ENCODE assay signal across 23 cellular contexts in the genomic region with DNA sequence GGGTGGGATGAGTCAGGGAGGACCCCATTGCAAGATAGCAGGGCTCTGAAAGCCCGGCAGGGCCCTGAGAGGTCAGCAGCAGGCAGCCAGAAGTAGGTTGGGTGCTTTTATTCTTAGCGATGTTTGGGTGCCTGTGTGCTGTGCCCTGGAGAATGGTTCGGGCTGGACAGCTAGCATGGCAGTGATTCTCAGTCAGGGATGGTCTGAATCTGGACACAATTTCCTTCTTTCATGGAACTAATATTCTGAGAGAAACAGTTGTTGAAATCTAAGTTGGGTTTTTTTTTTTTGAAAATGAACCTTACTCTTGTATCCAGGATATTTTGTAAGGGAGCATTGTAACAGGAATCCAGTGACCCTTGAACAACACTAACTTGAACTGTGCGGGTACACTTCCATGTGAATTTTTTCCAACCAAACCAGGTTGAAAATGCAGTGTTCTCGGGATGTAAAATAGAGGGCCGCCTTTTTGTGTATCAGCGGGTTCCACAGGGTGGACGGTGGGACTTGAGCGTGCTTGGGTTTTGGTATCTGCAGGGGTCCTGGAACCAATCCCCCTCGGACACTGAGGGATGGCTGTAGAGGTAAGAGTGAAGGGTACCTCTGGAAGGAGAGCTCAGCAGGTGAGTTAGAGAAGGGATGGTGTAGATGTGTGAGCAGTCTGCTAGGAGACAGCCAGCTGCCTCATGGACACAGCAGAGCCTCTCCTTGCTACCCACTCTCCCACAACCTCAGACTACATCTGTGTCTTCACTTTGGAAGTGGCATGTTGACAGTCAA. TPM values are rescaled to one million over a fixed set of nuclear protein-coding genes. Genes with fewer than 3 reads are reported as not detected.
DNase-seq lines count a peak whose midpoint lies in the region; ATAC-seq, FAIRE-seq and TF ChIP-seq lines count a peak whose summit lies in the region.
"Had no signal": no experiment of that assay in that cellular context is flagged by ENCODE, and none has a peak within 500 bp of the region (broad histone marks: within the 10 kb centered on the region; RNA-seq: fewer than 3 reads in every experiment).

No MANE protein-coding gene starts in this region.

- H3K4me1 Mint-ChIP-seq in stimulated activated naive CD8-positive, alpha-beta T cell treated with anti-CD3 and anti-CD28 coated beads, Interleukin-15, amount 100 ng/mL, for 72 hours: peaks cover 91% of the 10 kb centered on the region
- H3K4me1 Mint-ChIP-seq in progenitor cell of endocrine pancreas (ENCODE audit: low read depth): peaks cover 32% of the 10 kb centered on the region

- TF ChIP-seq RAD21 in HepG2 (CRISPR knock-in tag; IDR thresholded peaks at IDR 0.05): no peak

- no peak overlapping the region for H3K4me3 Mint-ChIP-seq in stimulated activated naive CD8-positive, alpha-beta T cell treated with anti-CD3 and anti-CD28 coated beads, Interleukin-15, amount 100 ng/mL, for 72 hours
- no peak overlapping the region for H3K4me3 Mint-ChIP-seq in progenitor cell of endocrine pancreas (ENCODE audit: low read depth)
- H3K4me3 Mint-ChIP-seq: natural killer cell treated with Interleukin-12 subunit alpha and Interleukin-12 subunit beta and Interleukin-15 and Interleukin-18, amount 100 ng/mL, for 72 hours; T-helper 2 cell treated with Interferon-gamma antibody and Interleukin-4, amounts not matched to agents 5 μg/mL and 100 μg/mL, for 36 hours had no signal

- H3K36me3 ChIP-seq in HepG2 (replicated peaks in 1 of 2; ENCODE audit: control insufficient read depth in 1 of 2, insufficient read depth in 2 of 2, low read length in 2 of 2) (peaks cover 0 to 2% of the 10 kb centered on the region in 2 experiments; a peak in 2 of 5 replicates), upper lobe of right lung (no peaks in the 10 kb centered on the region)
- H3K36me3 ChIP-seq: left lung, ovary, tibial nerve, WERI-Rb-1 had no signal

- H3K4me2 ChIP-seq in HepG2 (ENCODE audit: low read depth, low read length): peak overlapping the region; percentile 70

- peak; percentile 26 for ATAC-seq in stimulated activated naive CD8-positive, alpha-beta T cell treated with anti-CD3 and anti-CD28 coated beads, Interleukin-15, amount 100 ng/mL, for 72 hours
- ATAC-seq in stimulated activated naive CD8-positive, alpha-beta T cell treated with anti-CD3 and anti-CD28 coated beads, Interleukin-15, Interleukin-2, amounts not matched to agents 100 U/mL and 50 U/mL, for 24 hours: no peak
- ATAC-seq in HepG2: peak; percentile 78
- ATAC-seq in upper lobe of right lung: peak; percentile 14
- no peak for ATAC-seq in GM18520 (IDR thresholded peaks at IDR 0.05; ENCODE audit: unreplicated experiment)
- ATAC-seq: left lung had no signal

- 40% methylated on average over 10 of the region's 10 CpGs for WGBS in HepG2 (ENCODE audit: low lambda C conversion rate)

- peak; percentile 75 for FAIRE-seq in HepG2 (lab: Jason Lieb, UNC)

- H3K27ac ChIP-seq in dorsolateral prefrontal cortex: peak overlapping the region in 56 of 59 donors; percentile 9 to 95 (median 87)
- peak overlapping the region; percentile 68 for H3K27ac ChIP-seq in HepG2 (ENCODE audit: extremely low read length, insufficient read depth, low read length)
- no peak overlapping the region for H3K27ac ChIP-seq in upper lobe of right lung
- H3K27ac ChIP-seq: C4-2B, HL-60, left lung, ovary, tibial nerve, WERI-Rb-1 had no signal

- POLR2A ChIA-PET in HepG2 (lab: Yijun Ruan, JAX): interaction anchor here (0.9 to 1.4 kb wide), 2 partner anchors 16 to 17 kb away, joined by 3 to 5 read pairs; no protein-coding TSS in a partner anchor

- no peaks in the 10 kb centered on the region for H3K36me3 Mint-ChIP-seq in progenitor cell of endocrine pancreas (ENCODE audit: insufficient read depth)
- H3K36me3 Mint-ChIP-seq: natural killer cell treated with Interleukin-12 subunit alpha and Interleukin-12 subunit beta and Interleukin-15 and Interleukin-18, amount 100 ng/mL, for 72 hours had no signal

- CTCF ChIA-PET in HepG2 (lab: Yijun Ruan, JAX; ENCODE audit: low intra/inter-chr PET ratio, low total read pairs): no interaction called here

- in situ Hi-C loops in HepG2 (cut with HindIII; ENCODE audit: extremely low pct_ligation_motif_present, low pct_unique_long_range_greater_than_20kb): no loop called here

- H3K9ac ChIP-seq in HepG2 (ENCODE audit: insufficient read depth, low read depth, low read length): peak overlapping the region; percentile 34; the same call in 1 of the 2 replicates

- no peak for TF ChIP-seq EP300 in HepG2 (IDR thresholded peaks at IDR 0.05; ENCODE audit: low read depth in 2 of 2, low read length in 2 of 2)
- TF ChIP-seq EP300 in HepG2 (CRISPR knock-in tag; IDR thresholded peaks at IDR 0.05; ENCODE audit: borderline replicate concordance): no peak

- peaks cover 92% of the 10 kb centered on the region for H3K4me1 ChIP-seq in HepG2 (ENCODE audit: insufficient read depth, low read length)
- peaks cover 49% of the 10 kb centered on the region for H3K4me1 ChIP-seq in upper lobe of right lung

- no peak for DNase-seq in stimulated activated naive CD8-positive, alpha-beta T cell treated with anti-CD3 and anti-CD28 coated beads, Interleukin-15, amount 100 ng/mL, for 72 hours
- DNase-seq in stimulated activated naive CD8-positive, alpha-beta T cell treated with anti-CD3 and anti-CD28 coated beads, Interleukin-15, Interleukin-2, amounts not matched to agents 100 U/mL and 50 U/mL, for 24 hours: no peak
- DNase-seq in dorsolateral prefrontal cortex (peak in 1 of 10 donors; percentile 45), HepG2 (ENCODE audit: low spot score) (peak; percentile 35), upper lobe of right lung (no peak), progenitor cell of endocrine pancreas (ENCODE audit: low spot score, unreplicated experiment) (no peak), T-helper 9 cell (no peak)
- DNase-seq: activated CD8-positive, alpha-beta memory T cell treated with anti-CD3 and anti-CD28 coated beads, Interleukin-2, amount 50 U/mL, for 4 hours; activated naive CD4-positive, alpha-beta T cell; Calu3; central memory CD4-positive, alpha-beta T cell; left lung; NCI-H187 treated with DMSO at 0.1 percent for 48 hours; ovary; stimulated activated CD4-positive, alpha-beta T cell treated with anti-CD3 and anti-CD28 coated beads, Interleukin-4, amount 100 ng/mL, for 1 hour; stimulated activated naive CD4-positive, alpha-beta T cell; WERI-Rb-1 had no signal

- H2AFZ ChIP-seq in HepG2 (ENCODE audit: low read length): no peak overlapping the region

- H3K9me3 ChIP-seq in HepG2 (ENCODE audit: low read length) (no peaks in the 10 kb centered on the region), upper lobe of right lung (no peaks in the 10 kb centered on the region)
- H3K9me3 ChIP-seq: left lung, ovary, tibial nerve had no signal

- H3K79me2 ChIP-seq in HepG2 (ENCODE audit: insufficient read depth, low read length): peaks cover 90% of the 10 kb centered on the region

- no peak overlapping the region for H3K27ac Mint-ChIP-seq in stimulated activated naive CD8-positive, alpha-beta T cell treated with anti-CD3 and anti-CD28 coated beads, Interleukin-15, amount 100 ng/mL, for 72 hours
- H3K27ac Mint-ChIP-seq in progenitor cell of endocrine pancreas: no peak overlapping the region
- H3K27ac Mint-ChIP-seq: T-helper 2 cell treated with Interferon-gamma antibody and Interleukin-4, amounts not matched to agents 5 μg/mL and 100 μg/mL, for 36 hours had no signal

- no peak for TF ChIP-seq CTCF in dorsolateral prefrontal cortex (IDR thresholded peaks at IDR 0.05 in 54 of 56, conservative IDR thresholded peaks at IDR 0.05 in 2 of 56; ENCODE audit: low read depth in 1 of 56, partially characterized antibody in 56 of 56)
- no peak for TF ChIP-seq CTCF in HepG2 (CRISPR knock-in tag; IDR thresholded peaks at IDR 0.05)
- no peak for TF ChIP-seq CTCF in upper lobe of right lung (IDR thresholded peaks at IDR 0.05)
- TF ChIP-seq CTCF in progenitor cell of endocrine pancreas (IDR thresholded peaks at IDR 0.05; ENCODE audit: unreplicated experiment): no peak

- peak overlapping the region in 51 of 59 donors; percentile 0 to 61 (median 35) for H3K4me3 ChIP-seq in dorsolateral prefrontal cortex
- H3K4me3 ChIP-seq in HepG2 (replicated peaks in 1 of 3; ENCODE audit: insufficient read depth in 1 of 3, low read depth in 2 of 3, low read length in 3 of 3): peak overlapping the region in 2 of 3 experiments; percentile 39 to 48; a peak in 4 of 6 replicates
- H3K4me3 ChIP-seq in upper lobe of right lung: no peak overlapping the region
- H3K4me3 ChIP-seq: left lung, ovary, tibial nerve had no signal

- BruUV-seq in HepG2 (replicated peaks; lab: Mats Ljungman, UMichigan): no TSS peak

- H3K9me3 Mint-ChIP-seq in stimulated activated naive CD8-positive, alpha-beta T cell treated with anti-CD3 and anti-CD28 coated beads, Interleukin-15, amount 100 ng/mL, for 72 hours: no peaks in the 10 kb centered on the region
- peaks cover 2% of the 10 kb centered on the region for H3K9me3 Mint-ChIP-seq in progenitor cell of endocrine pancreas (ENCODE audit: low read depth)
- H3K9me3 Mint-ChIP-seq: natural killer cell treated with Interleukin-12 subunit alpha and Interleukin-12 subunit beta and Interleukin-15 and Interleukin-18, amount 100 ng/mL, for 72 hours; T-helper 2 cell treated with Interferon-gamma antibody and Interleukin-4, amounts not matched to agents 5 μg/mL and 100 μg/mL, for 36 hours had no signal

- no peaks in the 10 kb centered on the region for H3K27me3 ChIP-seq in dorsolateral prefrontal cortex
- no peaks in the 10 kb centered on the region for H3K27me3 ChIP-seq in HepG2 (ENCODE audit: control insufficient read depth in 1 of 2, insufficient read depth in 2 of 2, low read length in 2 of 2)
- no peaks in the 10 kb centered on the region for H3K27me3 ChIP-seq in upper lobe of right lung
- H3K27me3 ChIP-seq: left lung, ovary, tibial nerve had no signal

- intact Hi-C loops in dorsolateral prefrontal cortex (cut with DNase I): loop anchor here in 1 of 2 donors (5.0 to 10.0 kb wide), 4 partner anchors 51 to 294 kb away; partner anchors contain the start of gene FZD8
- intact Hi-C loops in HepG2 (cut with micrococcal nuclease; ENCODE audit: unreplicated experiment): loop anchor here (5.0 to 10.0 kb wide), 2 partner anchors 34 to 176 kb away; no protein-coding TSS in a partner anchor
- intact Hi-C loops in upper lobe of right lung (cut with DNase I): no loop called here

- no peak for TF ChIP-seq POLR2A in HepG2 (IDR thresholded peaks at IDR 0.05; ENCODE audit: insufficient read depth in 1 of 2, low read depth in 2 of 2, low read length in 2 of 2)

- H3K27me3 Mint-ChIP-seq in stimulated activated naive CD8-positive, alpha-beta T cell treated with anti-CD3 and anti-CD28 coated beads, Interleukin-15, amount 100 ng/mL, for 72 hours: no peaks in the 10 kb centered on the region
- H3K27me3 Mint-ChIP-seq in progenitor cell of endocrine pancreas: no peaks in the 10 kb centered on the region
- H3K27me3 Mint-ChIP-seq: natural killer cell treated with Interleukin-12 subunit alpha and Interleukin-12 subunit beta and Interleukin-15 and Interleukin-18, amount 100 ng/mL, for 72 hours had no signal

- peaks cover 39% of the 10 kb centered on the region for H4K20me1 ChIP-seq in HepG2 (ENCODE audit: insufficient read depth, low read length)

RNA-seq across cellular contexts. Expression of gene CCNY, which starts 12.5 kb away (rescaled TPM):
- 100 to 1,000 TPM in 53 of 120 experiments, 10 to 100 TPM in 67; 62.3 to 136 (median 97.7) TPM for total RNA-seq in dorsolateral prefrontal cortex
- 54.7 and 63.6 TPM in 2 replicates for total RNA-seq in HepG2 (2016; rRNA removed; fragmentation: Illumina TruSeq; extraction: Trizol)
- 18.1 and 25.9 TPM in 2 replicates for total RNA-seq in HepG2 (2016; cell fraction: cytosol; rRNA removed; fragmentation: Illumina TruSeq; extraction: Trizol; ENCODE audit: low read depth)
- total RNA-seq in HepG2 (2016; cell fraction: insoluble cytoplasmic fraction; rRNA removed; fragmentation: Illumina TruSeq; extraction: Trizol): 53.9 and 58.9 TPM in 2 replicates
- total RNA-seq in HepG2 (2016; cell fraction: membrane; rRNA removed; fragmentation: Illumina TruSeq; extraction: Trizol): 49.7 and 54.2 TPM in 2 replicates
- 31.8 and 32.4 TPM in 2 replicates for total RNA-seq in HepG2 (2016; cell fraction: nucleus; rRNA removed; fragmentation: Illumina TruSeq; extraction: Trizol)
- polyA plus RNA-seq in HepG2 (2011; rRNA removed): 46.4 and 48.2 TPM in 2 replicates
- polyA plus RNA-seq in HepG2 (2011; cell fraction: cytosol; rRNA removed): 27.7 and 34.1 TPM in 2 replicates
- 12.4 and 14.5 TPM in 2 replicates for polyA plus RNA-seq in HepG2 (2011; cell fraction: nucleus; rRNA removed)
- 49.5 and 71.9 TPM in 2 replicates for polyA plus RNA-seq in HepG2 (2012)
- 25.8 and 27.0 TPM in 2 replicates for polyA plus RNA-seq in HepG2 (2016; cell fraction: cytosol; fragmentation: Illumina TruSeq; extraction: Trizol; ENCODE audit: low read depth)
- polyA plus RNA-seq in HepG2 (2016; cell fraction: insoluble cytoplasmic fraction; fragmentation: Illumina TruSeq; extraction: Trizol; ENCODE audit: low read depth): 74.5 and 85.3 TPM in 2 replicates
- 59.1 and 60.1 TPM in 2 replicates for polyA plus RNA-seq in HepG2 (2016; cell fraction: membrane; fragmentation: Illumina TruSeq; extraction: Trizol; ENCODE audit: low read depth)
- polyA plus RNA-seq in HepG2 (2016; cell fraction: nucleus; fragmentation: Illumina TruSeq; extraction: Trizol; ENCODE audit: insufficient read depth, low read depth): 48.6 and 48.7 TPM in 2 replicates
- 42.9 and 44.3 TPM in 2 replicates for polyA minus RNA-seq in HepG2 (2011; rRNA and poly(A)+ RNA removed; ENCODE audit: low replicate concordance)
- polyA minus RNA-seq in HepG2 (2011; cell fraction: cytosol; rRNA and poly(A)+ RNA removed): 25.1 and 33.3 TPM in 2 replicates
- 27.3 and 40.3 TPM in 2 replicates for polyA minus RNA-seq in HepG2 (2011; cell fraction: nucleus; rRNA and poly(A)+ RNA removed)
- total RNA-seq in upper lobe of right lung: 85.4 TPM
- 59.4 and 60.7 TPM in 2 replicates for total RNA-seq in progenitor cell of endocrine pancreas

Comparison
In these comparisons a context has a peak if more than half of its experiments do, and no peak if none do; other contexts are left out.
1. ATAC-seq: peak in stimulated activated naive CD8-positive, alpha-beta T cell treated with anti-CD3 and anti-CD28 coated beads, Interleukin-15, amount 100 ng/mL, for 72 hours (single experiment), HepG2 (single experiment) and upper lobe of right lung (single experiment); none in stimulated activated naive CD8-positive, alpha-beta T cell treated with anti-CD3 and anti-CD28 coated beads, Interleukin-15, Interleukin-2, amounts not matched to agents 100 U/mL and 50 U/mL, for 24 hours (single experiment) and GM18520 (single experiment).